18 cellular contexts compared by ENCODE assay signal in genomic region chr19:50141921-50142320, GRCh38. TPM values are rescaled to one million over a fixed set of nuclear protein-coding genes. Genes with fewer than 3 reads are reported as not detected.
"Had no signal": no experiment of that assay in that cellular context is flagged by ENCODE, and none has a peak within 500 bp of the region (broad histone marks: within the 10 kb centered on the region; RNA-seq: fewer than 3 reads in every experiment).

No MANE protein-coding gene starts in this region.

RNA-seq across cellular contexts. Expression of gene IZUMO2, which starts 21.2 kb away (rescaled TPM):
- total RNA-seq: activated B cell treated with CpG ODN at 0.5 μM for 24 hours; activated CD8-positive, alpha-beta T cell treated with anti-CD3 and anti-CD28 coated beads for 36 hours; activated T-cell treated with anti-CD3 and anti-CD28 coated beads, Interleukin-2, amount 50 U/mL, for 4 hours; activated T-helper 17 cell treated with anti-CD3 and anti-CD28 coated beads, Interleukin-2, amount 50 U/mL, for 72 hours; astrocyte; bronchial epithelial cell; cardiac septum; cerebellum; endothelial cell of umbilical vein; esophagus squamous epithelium; fibroblast of lung; fibroblast of villous mesenchyme; gastroesophageal sphincter; glomerular endothelial cell; T-cell; T-helper 2 cell treated with Interferon-gamma antibody and Interleukin-4, amounts not matched to agents 100 ng/mL and 5 ng/mL, for 36 hours had no signal
- polyA plus RNA-seq: adipose tissue, endothelial cell of umbilical vein, esophagus, fibroblast of lung had no signal
